29 cellular contexts compared by ENCODE assay signal in genomic region chr1:116095027-116095426, GRCh38. TPM values are rescaled to one million over a fixed set of nuclear protein-coding genes. Genes with fewer than 3 reads are reported as not detected.
"Had no signal": no experiment of that assay in that cellular context is flagged by ENCODE, and none has a peak within 500 bp of the region (broad histone marks: within the 10 kb centered on the region; RNA-seq: fewer than 3 reads in every experiment).

No MANE protein-coding gene starts in this region.

- H3K36me3 Mint-ChIP-seq: stimulated activated effector memory CD8-positive, alpha-beta T cell treated with anti-CD3 and anti-CD28 coated beads, Interleukin-12 subunit alpha, Interleukin-12 subunit beta, amount 100 ng/mL, for 72 hours; type B pancreatic cell had no signal

- DNase-seq: stimulated activated CD4-positive, alpha-beta T cell treated with anti-CD3 and anti-CD28 coated beads, Interleukin-2, amount 100 ng/mL, for 48 hours; stimulated activated CD4-positive, alpha-beta T cell treated with anti-CD3 and anti-CD28 coated beads, Interleukin-4, amount 100 ng/mL, for 1 hour; stimulated activated CD4-positive, alpha-beta T cell treated with anti-CD3 and anti-CD28 coated beads, Interleukin-4, amount 100 ng/mL, for 24 hours; stimulated activated CD4-positive, alpha-beta T cell treated with anti-CD3 and anti-CD28 coated beads, Interleukin-4, amount 100 ng/mL, for 4 hours; stimulated activated CD8-positive, alpha-beta memory T cell treated with anti-CD3 and anti-CD28 coated beads, Interleukin-4, amount 100 ng/mL, for 48 hours; stimulated activated naive B cell treated with anti-CD40 and anti-IgM and Interleukin-4, amounts not matched to agents 10 μg/mL and 1 μg/mL and 100 μg/mL, for 72 hours; stimulated activated naive CD4-positive, alpha-beta T cell; stimulated activated naive CD4-positive, alpha-beta T cell treated with Interleukin-2 at 50 U/mL for 16 hours; stimulated activated naive CD8-positive, alpha-beta T cell treated with anti-CD3 and anti-CD28 coated beads, Interleukin-15, amount 100 ng/mL, for 72 hours; stimulated activated naive CD8-positive, alpha-beta T cell treated with anti-CD3 and anti-CD28 coated beads, Interleukin-15, Interleukin-2, amounts not matched to agents 100 U/mL and 50 U/mL, for 24 hours; stomach; substantia nigra; testis; thyroid gland; tibial artery; transverse colon; trophoblast cell; upper lobe of left lung; upper lobe of right lung; uterus had no signal

- H3K4me3 Mint-ChIP-seq: stimulated activated effector memory CD8-positive, alpha-beta T cell treated with anti-CD3 and anti-CD28 coated beads, Interleukin-12 subunit alpha, Interleukin-12 subunit beta, amount 100 ng/mL, for 72 hours; stimulated activated memory B cell treated with anti-CD40 and anti-IgM and Interleukin-4, amounts not matched to agents 10 μg/mL and 1 μg/mL and 100 μg/mL, for 72 hours; stimulated activated naive B cell treated with anti-CD40 and anti-IgM and Interleukin-4, amounts not matched to agents 10 μg/mL and 1 μg/mL and 100 μg/mL, for 72 hours; stimulated activated naive CD8-positive, alpha-beta T cell treated with anti-CD3 and anti-CD28 coated beads, Interleukin-15, amount 100 ng/mL, for 72 hours; stimulated activated naive CD8-positive, alpha-beta T cell treated with anti-CD3 and anti-CD28 coated beads, Interleukin-15, Interleukin-2, amounts not matched to agents 100 ng/mL and 50 ng/mL, for 24 hours; type B pancreatic cell had no signal

- H3K36me3 ChIP-seq: stomach, suprapubic skin, thoracic aorta, thyroid gland, transverse colon, upper lobe of left lung, upper lobe of right lung, uterus, vagina had no signal

- H3K27me3 ChIP-seq: stomach, suprapubic skin, testis, thyroid gland, tibial artery, tibial nerve, transverse colon, upper lobe of left lung, upper lobe of right lung, uterus, vagina had no signal

- H3K9me3 ChIP-seq: testis, thyroid gland, uterus, vagina had no signal

- H3K4me1 Mint-ChIP-seq: stimulated activated effector memory CD8-positive, alpha-beta T cell treated with anti-CD3 and anti-CD28 coated beads, Interleukin-12 subunit alpha, Interleukin-12 subunit beta, amount 100 ng/mL, for 72 hours; stimulated activated memory B cell treated with anti-CD40 and anti-IgM and Interleukin-4, amounts not matched to agents 10 μg/mL and 1 μg/mL and 100 μg/mL, for 72 hours; stimulated activated naive B cell treated with anti-CD40 and anti-IgM and Interleukin-4, amounts not matched to agents 10 μg/mL and 1 μg/mL and 100 μg/mL, for 72 hours; stimulated activated naive CD8-positive, alpha-beta T cell treated with anti-CD3 and anti-CD28 coated beads, Interleukin-15, amount 100 ng/mL, for 72 hours had no signal

- H3K27ac Mint-ChIP-seq: stimulated activated effector memory CD8-positive, alpha-beta T cell treated with anti-CD3 and anti-CD28 coated beads, Interleukin-12 subunit alpha, Interleukin-12 subunit beta, amount 100 ng/mL, for 72 hours; stimulated activated memory B cell treated with anti-CD40 and anti-IgM and Interleukin-4, amounts not matched to agents 10 μg/mL and 1 μg/mL and 100 μg/mL, for 72 hours; stimulated activated naive B cell treated with anti-CD40 and anti-IgM and Interleukin-4, amounts not matched to agents 10 μg/mL and 1 μg/mL and 100 μg/mL, for 72 hours; stimulated activated naive CD8-positive, alpha-beta T cell treated with anti-CD3 and anti-CD28 coated beads, Interleukin-15, Interleukin-2, amounts not matched to agents 100 ng/mL and 50 ng/mL, for 24 hours; type B pancreatic cell had no signal

- H3K4me1 ChIP-seq: stomach, suprapubic skin, testis, tibial artery, tibial nerve, upper lobe of left lung, upper lobe of right lung, uterus, vagina had no signal

- H3K27me3 Mint-ChIP-seq: stimulated activated memory B cell treated with anti-CD40 and anti-IgM and Interleukin-4, amounts not matched to agents 10 μg/mL and 1 μg/mL and 100 μg/mL, for 72 hours; type B pancreatic cell had no signal

- ATAC-seq: stimulated activated effector memory CD8-positive, alpha-beta T cell treated with anti-CD3 and anti-CD28 coated beads, Interleukin-12 subunit alpha, Interleukin-12 subunit beta, amount 100 ng/mL, for 72 hours; stimulated activated memory B cell treated with anti-CD40 and anti-IgM and Interleukin-4, amounts not matched to agents 10 μg/mL and 1 μg/mL and 100 μg/mL, for 72 hours; stimulated activated naive B cell treated with anti-CD40 and anti-IgM and Interleukin-4, amounts not matched to agents 10 μg/mL and 1 μg/mL and 100 μg/mL, for 72 hours; stimulated activated naive CD8-positive, alpha-beta T cell treated with anti-CD3 and anti-CD28 coated beads, Interleukin-15, amount 100 ng/mL, for 72 hours; stimulated activated naive CD8-positive, alpha-beta T cell treated with anti-CD3 and anti-CD28 coated beads, Interleukin-15, Interleukin-2, amounts not matched to agents 100 U/mL and 50 U/mL, for 24 hours; upper lobe of right lung had no signal

- FAIRE-seq: urothelium cell line had no signal

- H3K4me3 ChIP-seq: stomach, suprapubic skin, testis, thoracic aorta, thyroid gland, tibial artery, tibial nerve, transverse colon, upper lobe of left lung, upper lobe of right lung, uterus, vagina had no signal

- H3K27ac ChIP-seq: stomach, suprapubic skin, testis, thoracic aorta, thyroid gland, tibial artery, tibial nerve, transverse colon, upper lobe of left lung, upper lobe of right lung, uterus, vagina had no signal

RNA-seq across cellular contexts. Expression of gene MAB21L3, which starts 16.2 kb away (rescaled TPM):
- total RNA-seq: thoracic aorta, uterus had no signal
